In genomic region chr16:87318158-87318644, GRCh38 we compare ENCODE assay signal across 8 cellular contexts. TPM values are rescaled to one million over a fixed set of nuclear protein-coding genes. Genes with fewer than 3 reads are reported as not detected.
DNase-seq lines count a peak whose midpoint lies in the region; ATAC-seq and TF ChIP-seq lines count a peak whose summit lies in the region.

No MANE protein-coding gene starts in this region.

- peak overlapping the region; percentile 89 for H3K4me3 ChIP-seq in NB4 (ENCODE audit: low read depth, low read length)
- peak overlapping the region; percentile 76 for H3K4me3 ChIP-seq in neural cell (ENCODE audit: low read length)

- no peaks in the 10 kb centered on the region for H3K27me3 ChIP-seq in neural cell (ENCODE audit: insufficient read depth, low read depth, low read length)

- H3K36me3 ChIP-seq in neural cell (ENCODE audit: insufficient read depth, low read length), result no peaks in the 10 kb centered on the region

- H3K79me2 ChIP-seq in neural cell (replicated peaks; ENCODE audit: insufficient read depth, low read length), result peaks cover 11% of the 10 kb centered on the region

- TF ChIP-seq POLR2A in NB4 (IDR thresholded peaks at IDR 0.05; ENCODE audit: extremely low read depth, insufficient read length), result no peak

- H2AFZ ChIP-seq in neural cell (ENCODE audit: low read depth, low read length), result no peak overlapping the region

- no peaks in the 10 kb centered on the region for H3K9me3 ChIP-seq in neural cell (ENCODE audit: low read length)

- peak overlapping the region; percentile 88 to 92 for H3K4me3 Mint-ChIP-seq in effector memory CD8-positive, alpha-beta T cell

- no peak for TF ChIP-seq RAD21 in neural cell (conservative IDR thresholded peaks at IDR 0.05)

- H3K9me2 ChIP-seq in neural cell (ENCODE audit: insufficient read depth, low read length), result no peaks in the 10 kb centered on the region

- H3K27ac ChIP-seq in neural cell (ENCODE audit: low read length), result no peak overlapping the region

- H3K4me1 Mint-ChIP-seq in effector memory CD8-positive, alpha-beta T cell (ENCODE audit: low read depth in 2 of 2), result peaks cover 16 to 18% of the 10 kb centered on the region in 2 donors

- TF ChIP-seq EP300 in neural cell (conservative IDR thresholded peaks at IDR 0.05; ENCODE audit: poor library complexity, severe bottlenecking), result no peak

- H3K36me3 Mint-ChIP-seq in effector memory CD8-positive, alpha-beta T cell (ENCODE audit: insufficient read depth), result peaks cover 24% of the 10 kb centered on the region

- H3K9ac ChIP-seq in neural cell (ENCODE audit: low read length), result peak overlapping the region; percentile 82

- TF ChIP-seq CTCF in NB4 (IDR thresholded peaks at IDR 0.05; ENCODE audit: low read depth, low read length), result no peak
- no peak for TF ChIP-seq CTCF in neural cell (IDR thresholded peaks at IDR 0.05; ENCODE audit: poor library complexity, severe bottlenecking)

- H3K9me3 Mint-ChIP-seq in effector memory CD8-positive, alpha-beta T cell, result no peaks in the 10 kb centered on the region

- no peak for ATAC-seq in effector memory CD8-positive, alpha-beta T cell (replicated peaks)

- DNase-seq in COLO668 (lab: John Stamatoyannopoulos, UW; ENCODE audit: unreplicated experiment) (peak; percentile 19), NB4 (ENCODE audit: low read depth) (no peak), NCI-H2227 (lab: John Stamatoyannopoulos, UW; ENCODE audit: unreplicated experiment) (no peak), NCI-H526 treated with DMSO at 0.1 percent for 48 hours (lab: John Stamatoyannopoulos, UW) (no peak), T-helper 9 cell (no peak)
- DNase-seq in effector memory CD8-positive, alpha-beta T cell, result no peak
- no peak for DNase-seq in stimulated activated CD4-positive, alpha-beta T cell treated with anti-CD3 and anti-CD28 coated beads, Interleukin-2, amount 100 ng/mL, for 24 hours

- peak overlapping the region; percentile 97 for H3K4me2 ChIP-seq in neural cell (ENCODE audit: low read length)

- no peaks in the 10 kb centered on the region for H4K20me1 ChIP-seq in neural cell (ENCODE audit: insufficient read depth)

- peak overlapping the region; percentile 94 to 95 for H3K27ac Mint-ChIP-seq in effector memory CD8-positive, alpha-beta T cell

- H3K27me3 Mint-ChIP-seq in effector memory CD8-positive, alpha-beta T cell, result no peaks in the 10 kb centered on the region

- no peaks in the 10 kb centered on the region for H3F3A ChIP-seq in neural cell (ENCODE audit: insufficient read depth, low read length, poor library complexity, severe bottlenecking)

TF ChIP-seq in neural cell, 6 proteins besides CTCF, POLR2A, EP300 and RAD21:
- TF ChIP-seq POLR2AphosphoS5 (IDR thresholded peaks at IDR 0.05), result no peak
- TF ChIP-seq EZH2 (IDR thresholded peaks at IDR 0.05; ENCODE audit: borderline replicate concordance, insufficient read depth, low read length, poor library complexity, severe bottlenecking), result no peak
- no peak for TF ChIP-seq TAF1 (IDR thresholded peaks at IDR 0.05; ENCODE audit: low read depth)
- no peak for TF ChIP-seq MXI1 (conservative IDR thresholded peaks at IDR 0.05; ENCODE audit: poor library complexity, severe bottlenecking)
- TF ChIP-seq SMC3 (conservative IDR thresholded peaks at IDR 0.05; ENCODE audit: poor library complexity), result no peak
- TF ChIP-seq, protein P1, sequence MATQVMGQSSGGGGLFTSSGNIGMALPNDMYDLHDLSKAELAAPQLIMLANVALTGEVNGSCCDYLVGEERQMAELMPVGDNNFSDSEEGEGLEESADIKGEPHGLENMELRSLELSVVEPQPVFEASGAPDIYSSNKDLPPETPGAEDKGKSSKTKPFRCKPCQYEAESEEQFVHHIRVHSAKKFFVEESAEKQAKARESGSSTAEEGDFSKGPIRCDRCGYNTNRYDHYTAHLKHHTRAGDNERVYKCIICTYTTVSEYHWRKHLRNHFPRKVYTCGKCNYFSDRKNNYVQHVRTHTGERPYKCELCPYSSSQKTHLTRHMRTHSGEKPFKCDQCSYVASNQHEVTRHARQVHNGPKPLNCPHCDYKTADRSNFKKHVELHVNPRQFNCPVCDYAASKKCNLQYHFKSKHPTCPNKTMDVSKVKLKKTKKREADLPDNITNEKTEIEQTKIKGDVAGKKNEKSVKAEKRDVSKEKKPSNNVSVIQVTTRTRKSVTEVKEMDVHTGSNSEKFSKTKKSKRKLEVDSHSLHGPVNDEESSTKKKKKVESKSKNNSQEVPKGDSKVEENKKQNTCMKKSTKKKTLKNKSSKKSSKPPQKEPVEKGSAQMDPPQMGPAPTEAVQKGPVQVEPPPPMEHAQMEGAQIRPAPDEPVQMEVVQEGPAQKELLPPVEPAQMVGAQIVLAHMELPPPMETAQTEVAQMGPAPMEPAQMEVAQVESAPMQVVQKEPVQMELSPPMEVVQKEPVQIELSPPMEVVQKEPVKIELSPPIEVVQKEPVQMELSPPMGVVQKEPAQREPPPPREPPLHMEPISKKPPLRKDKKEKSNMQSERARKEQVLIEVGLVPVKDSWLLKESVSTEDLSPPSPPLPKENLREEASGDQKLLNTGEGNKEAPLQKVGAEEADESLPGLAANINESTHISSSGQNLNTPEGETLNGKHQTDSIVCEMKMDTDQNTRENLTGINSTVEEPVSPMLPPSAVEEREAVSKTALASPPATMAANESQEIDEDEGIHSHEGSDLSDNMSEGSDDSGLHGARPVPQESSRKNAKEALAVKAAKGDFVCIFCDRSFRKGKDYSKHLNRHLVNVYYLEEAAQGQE (IDR thresholded peaks at IDR 0.05; ENCODE audit: borderline replicate concordance), result no peak

RNA-seq across cellular contexts. Expression of gene C16orf95, which starts 1.0 kb away (rescaled TPM):
- polyA plus RNA-seq in neural cell, result 2.8 and 5.9 TPM in 2 replicates
- 3.1 and 5.1 TPM in 2 replicates for polyA minus RNA-seq in neural cell
